In genomic region chr19:17931532-17932191, GRCh38 we compare ENCODE assay signal across 8 cellular contexts. TPM values are rescaled to one million over a fixed set of nuclear protein-coding genes. Genes with fewer than 3 reads are reported as not detected.
DNase-seq lines count a peak whose midpoint lies in the region; ATAC-seq, FAIRE-seq and TF ChIP-seq lines count a peak whose summit lies in the region.

No MANE protein-coding gene starts in this region.

- DNase-seq in HCT116 (ENCODE audit: low read depth, low spot score) (no peak), astrocyte (ENCODE audit: low read depth) (no peak), lower lobe of right lung (peak; percentile 44), HTR-8/SVneo (ENCODE audit: insufficient read length, low spot score) (no peak), putamen (ENCODE audit: low spot score) (no peak), NOMO-1 treated with dmso at 0.1 percent for 144 hours (lab: John Stamatoyannopoulos, UW; ENCODE audit: unreplicated experiment) (no peak)
- no peak for DNase-seq in stimulated activated naive CD4-positive, alpha-beta T cell treated with Interleukin-2 at 50 U/mL for 16 hours (lab: John Stamatoyannopoulos, UW)

- H3K9me3 ChIP-seq in HCT116 (ENCODE audit: control insufficient read depth in 1 of 2, insufficient read depth in 1 of 2, low read depth in 1 of 2, low read length in 2 of 2) (no peaks in the 10 kb centered on the region), astrocyte (ENCODE audit: insufficient read depth, low read depth, low read length) (no peaks in the 10 kb centered on the region), lower lobe of right lung (no peaks in the 10 kb centered on the region)

- H2AFZ ChIP-seq in ACC112 (ENCODE audit: low read length, unreplicated experiment) (no peak overlapping the region), HCT116 (ENCODE audit: low read depth, low read length, poor library complexity, severe bottlenecking) (peak overlapping the region; percentile 43), astrocyte (ENCODE audit: low read depth, low read length) (peak overlapping the region; percentile 99)

- TF ChIP-seq POLR2A in HCT116 (IDR thresholded peaks at IDR 0.05; ENCODE audit: borderline replicate concordance, extremely low read depth, insufficient read depth, insufficient read length) = no peak

- FAIRE-seq in astrocyte (lab: Jason Lieb, UNC) = no peak
- no peak for FAIRE-seq in HTR-8/SVneo (lab: Jason Lieb, UNC)

- H3K27ac Mint-ChIP-seq in astrocyte (ENCODE audit: unreplicated experiment) = no peak overlapping the region

- H3K36me3 Mint-ChIP-seq in astrocyte (ENCODE audit: low read depth, unreplicated experiment) = peaks cover 2% of the 10 kb centered on the region

- H3K4me3 Mint-ChIP-seq in astrocyte (ENCODE audit: unreplicated experiment) = peak overlapping the region; percentile 96

- peak overlapping the region; percentile 99; the same call in 1 of the 2 replicates for H3K4me3 ChIP-seq in ACC112 (ENCODE audit: low read depth, low read length)
- H3K4me3 ChIP-seq in HCT116 (replicated peaks in 1 of 2; ENCODE audit: low read depth in 1 of 2, low read length in 2 of 2) = peak overlapping the region; percentile 87 to 98
- H3K4me3 ChIP-seq in astrocyte (ENCODE audit: insufficient read depth, low read depth, low read length) = peak overlapping the region; percentile 90
- H3K4me3 ChIP-seq in lower lobe of right lung = peak overlapping the region; percentile 78

- peaks cover 13% of the 10 kb centered on the region for H3K27me3 Mint-ChIP-seq in astrocyte (ENCODE audit: low read depth, unreplicated experiment)

- H3K4me1 ChIP-seq in ACC112 (ENCODE audit: control insufficient read depth, insufficient read depth, low read length, unreplicated experiment) (no peaks in the 10 kb centered on the region), HCT116 (ENCODE audit: control insufficient read depth in 1 of 2, insufficient read depth in 2 of 2, low read length in 2 of 2) (peaks cover 15 to 22% of the 10 kb centered on the region in 2 experiments), astrocyte (ENCODE audit: insufficient read depth, low read length) (peaks cover 16% of the 10 kb centered on the region), lower lobe of right lung (peaks cover 21% of the 10 kb centered on the region)

- peak; percentile 72 for ATAC-seq in HCT116
- peak in 1 of 2 donors; percentile 5 for ATAC-seq in lower lobe of right lung

- H3K27ac ChIP-seq in ACC112 (ENCODE audit: low read depth, low read length) = no peak overlapping the region
- H3K27ac ChIP-seq in HCT116 (ENCODE audit: low read depth, low read length) = peak overlapping the region; percentile 86
- H3K27ac ChIP-seq in astrocyte (ENCODE audit: low read depth, low read length) = no peak overlapping the region
- no peak overlapping the region for H3K27ac ChIP-seq in lower lobe of right lung

- H3K4me2 ChIP-seq in HCT116 (ENCODE audit: low read length) = peak overlapping the region; percentile 97
- peak overlapping the region; percentile 98 for H3K4me2 ChIP-seq in astrocyte (ENCODE audit: low read length)

- no peak for TF ChIP-seq RAD21 in HCT116 (IDR thresholded peaks at IDR 0.05; ENCODE audit: low read depth)

- CTCF ChIA-PET in HCT116 (lab: Charles Lee) = interaction anchor here (0.6 to 5.0 kb wide), 6 partner anchors 16 to 429 kb away, joined by 3 to 73 read pairs (median 6); partner anchors contain the start of genes RPL18A and SLC5A5

- H3K79me2 ChIP-seq in ACC112 (ENCODE audit: control insufficient read depth, insufficient read depth, low read length, unreplicated experiment) = peaks cover 8% of the 10 kb centered on the region
- peaks cover 36% of the 10 kb centered on the region for H3K79me2 ChIP-seq in HCT116 (ENCODE audit: insufficient read depth, low read length)
- peaks cover 15% of the 10 kb centered on the region for H3K79me2 ChIP-seq in astrocyte (ENCODE audit: insufficient read depth, low read length)

- no peaks in the 10 kb centered on the region for H3K9me2 ChIP-seq in HCT116 (ENCODE audit: insufficient read depth)

- H3K9ac ChIP-seq in HCT116 (ENCODE audit: low read length) (peak overlapping the region; percentile 98), astrocyte (ENCODE audit: low read length) (no peak overlapping the region)

- H3K36me3 ChIP-seq in ACC112 (ENCODE audit: insufficient read depth, low read length) (no peaks in the 10 kb centered on the region), HCT116 (ENCODE audit: control insufficient read depth in 1 of 2, insufficient read depth in 2 of 2, low read length in 2 of 2) (peaks cover 0 to 2% of the 10 kb centered on the region in 2 experiments; a peak in 1 of 4 replicates), astrocyte (ENCODE audit: insufficient read depth, low read length) (no peaks in the 10 kb centered on the region), lower lobe of right lung (peaks cover 4% of the 10 kb centered on the region)

- H3K9me3 Mint-ChIP-seq in astrocyte (ENCODE audit: unreplicated experiment) = no peaks in the 10 kb centered on the region

- H3K27me3 ChIP-seq in ACC112 (ENCODE audit: insufficient read depth, low read length) = no peaks in the 10 kb centered on the region
- H3K27me3 ChIP-seq in HCT116 (ENCODE audit: insufficient read depth, low read length) = no peaks in the 10 kb centered on the region
- H3K27me3 ChIP-seq in astrocyte (ENCODE audit: insufficient read depth, low read length) = no peaks in the 10 kb centered on the region
- H3K27me3 ChIP-seq in lower lobe of right lung (ENCODE audit: low read depth) = no peaks in the 10 kb centered on the region

- H4K20me1 ChIP-seq in HCT116 (ENCODE audit: insufficient read depth) (no peaks in the 10 kb centered on the region), astrocyte (ENCODE audit: insufficient read depth, low read length) (no peaks in the 10 kb centered on the region)

- POLR2A ChIA-PET in HCT116 (lab: Charles Lee) = interaction anchor here (0.6 to 4.7 kb wide), 8 partner anchors 23 to 522 kb away, joined by 3 to 61 read pairs (median 4); partner anchors contain the start of genes RPL18A and SLC5A5

- peaks cover 5% of the 10 kb centered on the region for H3K4me1 Mint-ChIP-seq in astrocyte (ENCODE audit: low read depth, unreplicated experiment)

- intact Hi-C loops in HCT116 (cut with micrococcal nuclease) (loop anchor here (1.0 to 10.0 kb wide), 4 partner anchors 61 to 323 kb away; partner anchors contain the start of gene RPL18A), lower lobe of right lung (cut with DNase I) (no loop called here)

- BruUV-seq in HCT116 (replicated peaks; lab: Mats Ljungman, UMichigan) = no TSS peak

- RAD21 ChIA-PET in HCT116 (lab: Charles Lee; ENCODE audit: low non-redundant PET in 1 of 2, low total read pairs in 2 of 2, uncharacterized antibody in 2 of 2, unreplicated experiment in 2 of 2) = interaction anchor here (0.6 to 2.5 kb wide), 6 partner anchors 9 to 72 kb away, joined by 3 to 20 read pairs (median 5); partner anchors contain the start of gene RPL18A (in 1 of the 2)

- TF ChIP-seq CTCF in HCT116 (IDR thresholded peaks at IDR 0.05 in 2 of 3, conservative IDR thresholded peaks at IDR 0.05 in 1 of 3; ENCODE audit: borderline replicate concordance in 1 of 3, insufficient read depth in 1 of 3, low read depth in 2 of 3, low read length in 2 of 3) = no peak
- TF ChIP-seq CTCF in astrocyte (IDR thresholded peaks at IDR 0.05; ENCODE audit: insufficient read depth, low read depth, low read length) = no peak
- no peak for TF ChIP-seq CTCF in lower lobe of right lung (IDR thresholded peaks at IDR 0.05)

TF ChIP-seq in HCT116, 20 proteins besides CTCF, POLR2A, EP300 and RAD21:
- TF ChIP-seq POLR2AphosphoS5 (IDR thresholded peaks at IDR 0.05; ENCODE audit: low read depth, low read length) = peak; percentile 59; the same call in 1 of the 2 replicates
- TF ChIP-seq CEBPB (IDR thresholded peaks at IDR 0.05; ENCODE audit: low read depth) = no peak
TF ChIP-seq in HCT116: peak in this region for 1.

RNA-seq across cellular contexts. Expression of gene CCDC124, which starts 1.2 kb away (rescaled TPM):
- total RNA-seq in HCT116 (2021; ENCODE audit: unreplicated experiment) = 177 TPM
- polyA plus RNA-seq in HCT116 (2012) = 194 and 214 TPM in 2 replicates
- total RNA-seq in astrocyte = 91.0 and 97.3 TPM in 2 replicates
- 55.3 TPM for total RNA-seq in lower lobe of right lung

RNA-seq across cellular contexts. Expression of gene KCNN1, which starts 35.2 kb away (rescaled TPM):
- 0.61 TPM for total RNA-seq in HCT116 (2021; ENCODE audit: unreplicated experiment)
- 0.46 and 0.68 TPM in 2 replicates for polyA plus RNA-seq in HCT116 (2012)
- total RNA-seq in astrocyte = 1.5 and 1.6 TPM in 2 replicates
- not detected for total RNA-seq in lower lobe of right lung

RNA-seq across cellular contexts. Expression of gene SLC5A5, which starts 59.9 kb away (rescaled TPM):
- 0.59 TPM for total RNA-seq in HCT116 (2021; ENCODE audit: unreplicated experiment)
- polyA plus RNA-seq in HCT116 (2012) = 0.32 and 0.34 TPM in 2 replicates
- total RNA-seq in astrocyte = not detected in 2 replicates
- total RNA-seq in lower lobe of right lung = 0.18 TPM
